ENCODE assay signal across 26 cellular contexts in genomic region chr18:54109131-54109683, GRCh38.
DNase-seq lines count a peak whose midpoint lies in the region; ATAC-seq and TF ChIP-seq lines count a peak whose summit lies in the region.
"Had no signal": no experiment of that assay in that cellular context is flagged by ENCODE, and none has a peak within 500 bp of the region (broad histone marks: within the 10 kb centered on the region; RNA-seq: fewer than 3 reads in every experiment).

No MANE protein-coding gene starts in this region.

- H3K36me3 ChIP-seq in sigmoid colon = no peaks in the 10 kb centered on the region
- H3K36me3 ChIP-seq: BLaER1 treated with 17β-estradiol and CSF1 and Interleukin-3, amounts not matched to agents 10 nM and 100 nM; left ventricle myocardium inferior; SJSA1; upper lobe of left lung had no signal

- no peak for TF ChIP-seq POLR2A in sigmoid colon (IDR thresholded peaks at IDR 0.05)

- TF ChIP-seq CTCF in AG10803 (conservative IDR thresholded peaks at IDR 0.05; ENCODE audit: low read length) (no peak), foreskin fibroblast (IDR thresholded peaks at IDR 0.05; ENCODE audit: low read depth, low read length) (no peak), sigmoid colon (IDR thresholded peaks at IDR 0.05) (no peak)

- WGBS in sigmoid colon, 2 donors = 85 to 89% methylated on average over 3 of the region's 3 CpGs

- DNase-seq in AG10803 (ENCODE audit: low read depth) = peak; percentile 53
- DNase-seq in HS-5 (ENCODE audit: low read depth) = peak; percentile 42
- peak; percentile 36 for DNase-seq in amniotic epithelial cell (ENCODE audit: low read depth)
- DNase-seq in foreskin fibroblast = peak; percentile 12 to 40
- DNase-seq in NCI-H226 = no peak
- no peak for DNase-seq in sigmoid colon
- DNase-seq in OCI-M2 (lab: John Stamatoyannopoulos, UW; ENCODE audit: unreplicated experiment) = no peak
- DNase-seq: activated CD4-positive, alpha-beta T cell treated with anti-CD3 and anti-CD28 coated beads for 48 hours; activated T-cell treated with anti-CD3 and anti-CD28 coated beads, Interleukin-2, amount 50 U/mL, for 24 hours; COR-L47; immature natural killer cell; IMR-90; left ventricle myocardium inferior; naive B cell; NCI-H1105 treated with DMSO at 0.1 percent for 48 hours; NCI-H2081; NCI-H446 treated with DMSO at 0.1 percent for 48 hours; occipital lobe; T-helper 1 cell; upper lobe of left lung had no signal

- no peak for TF ChIP-seq EP300 in sigmoid colon (IDR thresholded peaks at IDR 0.05)

- H3K27me3 ChIP-seq in sigmoid colon = no peaks in the 10 kb centered on the region
- H3K27me3 ChIP-seq: BLaER1 treated with 17β-estradiol and CSF1 and Interleukin-3, amounts not matched to agents 10 nM and 100 nM; hepatocyte; SJSA1; upper lobe of left lung had no signal

- ATAC-seq in GM18517 (IDR thresholded peaks at IDR 0.05; ENCODE audit: unreplicated experiment) = no peak
- ATAC-seq: A549 had no signal

- H3K27ac ChIP-seq in sigmoid colon = no peak overlapping the region
- H3K27ac ChIP-seq: A549; BLaER1 treated with 17β-estradiol and CSF1 and Interleukin-3, amounts not matched to agents 10 nM and 100 nM; coronary artery; hepatocyte; left ventricle myocardium inferior; SJSA1; upper lobe of left lung had no signal

- intact Hi-C loops in sigmoid colon (cut with DNase I) = no loop called here

- no peaks in the 10 kb centered on the region for H3K9me3 ChIP-seq in sigmoid colon
- H3K9me3 ChIP-seq: A549, SJSA1, upper lobe of left lung had no signal

- H3K4me3 ChIP-seq in AG10803 (ENCODE audit: low read length) = no peak overlapping the region
- H3K4me3 ChIP-seq in foreskin fibroblast (ENCODE audit: low read depth in 1 of 2, low read length in 2 of 2) = no peak overlapping the region
- H3K4me3 ChIP-seq in sigmoid colon = no peak overlapping the region
- H3K4me3 ChIP-seq: A549; BLaER1 treated with 17β-estradiol and CSF1 and Interleukin-3, amounts not matched to agents 10 nM and 100 nM; coronary artery; hepatocyte; left ventricle myocardium inferior; SJSA1; upper lobe of left lung had no signal

- H3K4me1 ChIP-seq in sigmoid colon = no peaks in the 10 kb centered on the region
- H3K4me1 ChIP-seq: A549, left ventricle myocardium inferior, SJSA1, upper lobe of left lung had no signal

Comparison
In these comparisons a context has a peak if more than half of its experiments do, and no peak if none do; other contexts are left out.
1. DNase-seq: peak in AG10803 (single experiment), HS-5 (single experiment), amniotic epithelial cell (single experiment) and foreskin fibroblast (2 of 2); none in NCI-H226 (single experiment), sigmoid colon (single experiment) and OCI-M2 (single experiment).